ENCODE assay signal across 18 cellular contexts in genomic region chr6:33177552-33178446, GRCh38. TPM values are rescaled to one million over a fixed set of nuclear protein-coding genes. Genes with fewer than 3 reads are reported as not detected.
"Had no signal": no experiment of that assay in that cellular context is flagged by ENCODE, and none has a peak within 500 bp of the region (broad histone marks: within the 10 kb centered on the region; RNA-seq: fewer than 3 reads in every experiment).

No MANE protein-coding gene starts in this region.

- H3K27me3 ChIP-seq: ascending aorta, left lung, upper lobe of left lung had no signal

- H3K4me1 Mint-ChIP-seq: endodermal cell had no signal

- H3K9me3 Mint-ChIP-seq: endodermal cell had no signal

- H3K4me1 ChIP-seq: ascending aorta, left lung, upper lobe of left lung had no signal

- H3K4me3 Mint-ChIP-seq: activated B cell treated with CpG ODN at 0.5 μM for 24 hours; activated CD4-positive, alpha-beta T cell treated with anti-CD3 and anti-CD28 coated beads, Interleukin-2, amount 10 ng/mL, durations not matched to agents 24 days and 14 days; endodermal cell; stimulated activated naive CD8-positive, alpha-beta T cell treated with anti-CD3 and anti-CD28 coated beads, Interleukin-15, amount 100 ng/mL, for 72 hours; T-helper 2 cell treated with Interferon-gamma antibody and Interleukin-4, amounts not matched to agents 5 μg/mL and 100 μg/mL, for 36 hours had no signal

- DNase-seq: activated B cell treated with CpG ODN at 0.5 μM for 24 hours; activated CD4-positive, alpha-beta T cell treated with anti-CD3 and anti-CD28 coated beads, Interleukin-2, amount 10 ng/mL, durations not matched to agents 24 days and 14 days; activated CD8-positive, alpha-beta memory T cell treated with anti-CD3 and anti-CD28 coated beads, Interleukin-2, amount 50 U/mL, for 48 hours; activated gamma-delta T cell treated with Interleukin-2 at 50 U/mL for 16 hours; endodermal cell; islet precursor cell; left lung; mammary epithelial cell; naive B cell; nucleus accumbens; spleen; stimulated activated naive CD8-positive, alpha-beta T cell treated with anti-CD3 and anti-CD28 coated beads, Interleukin-15, amount 100 ng/mL, for 72 hours; SW 1271 had no signal

- H3K36me3 ChIP-seq: ascending aorta, left lung, spleen, upper lobe of left lung had no signal

- H3K27ac Mint-ChIP-seq: activated B cell treated with CpG ODN at 0.5 μM for 24 hours; activated CD4-positive, alpha-beta T cell treated with anti-CD3 and anti-CD28 coated beads, Interleukin-2, amount 10 ng/mL, durations not matched to agents 24 days and 14 days; endodermal cell; stimulated activated naive CD8-positive, alpha-beta T cell treated with anti-CD3 and anti-CD28 coated beads, Interleukin-15, amount 100 ng/mL, for 72 hours; T-helper 2 cell treated with Interferon-gamma antibody and Interleukin-4, amounts not matched to agents 5 μg/mL and 100 μg/mL, for 36 hours had no signal

- FAIRE-seq: bronchial epithelial cell had no signal

- ATAC-seq: left lung; sciatic nerve; stimulated activated naive CD8-positive, alpha-beta T cell treated with anti-CD3 and anti-CD28 coated beads, Interleukin-15, amount 100 ng/mL, for 72 hours had no signal

- H3K27me3 Mint-ChIP-seq: stimulated activated naive CD8-positive, alpha-beta T cell treated with anti-CD3 and anti-CD28 coated beads, Interleukin-15, amount 100 ng/mL, for 72 hours had no signal

- H3K27ac ChIP-seq: ascending aorta, left lung, spleen, upper lobe of left lung had no signal

- H3K9me3 ChIP-seq: ascending aorta, left lung, upper lobe of left lung had no signal

- H3K4me3 ChIP-seq: ascending aorta, left lung, spleen, upper lobe of left lung had no signal

RNA-seq across cellular contexts. Expression of gene HSD17B8, which starts 26.7 kb away (rescaled TPM):
- total RNA-seq: ascending aorta had no signal
